Comparison of ENCODE assay signal across 29 cellular contexts in genomic region chr9:109919736-109920408, GRCh38.
DNase-seq lines count a peak whose midpoint lies in the region; ATAC-seq and TF ChIP-seq lines count a peak whose summit lies in the region.
"Had no signal": no experiment of that assay in that cellular context is flagged by ENCODE, and none has a peak within 500 bp of the region (broad histone marks: within the 10 kb centered on the region; RNA-seq: fewer than 3 reads in every experiment).

No MANE protein-coding gene starts in this region.

- RAD21 ChIA-PET in HCT116 (lab: Charles Lee; ENCODE audit: low non-redundant PET in 1 of 2, low total read pairs in 2 of 2, uncharacterized antibody in 2 of 2, unreplicated experiment in 2 of 2): no interaction called here

- TF ChIP-seq CTCF in HCT116 (IDR thresholded peaks at IDR 0.05 in 2 of 3, conservative IDR thresholded peaks at IDR 0.05 in 1 of 3; ENCODE audit: borderline replicate concordance in 1 of 3, insufficient read depth in 1 of 3, low read depth in 2 of 3, low read length in 2 of 3): no peak
- TF ChIP-seq CTCF in SU-DHL-6 (IDR thresholded peaks at IDR 0.05; ENCODE audit: insufficient read depth, low read length, poor library complexity, severe bottlenecking): no peak
- TF ChIP-seq CTCF in nephron progenitor cell (IDR thresholded peaks at IDR 0.05): no peak

- BruUV-seq in HCT116 (replicated peaks; lab: Mats Ljungman, UMichigan): no TSS peak

- H3K36me3 ChIP-seq in HCT116 (ENCODE audit: control insufficient read depth in 1 of 2, insufficient read depth in 2 of 2, low read length in 2 of 2): no peaks in the 10 kb centered on the region
- H3K36me3 ChIP-seq in SU-DHL-6 (ENCODE audit: low read length): no peaks in the 10 kb centered on the region

- H3K4me3 ChIP-seq in HCT116 (replicated peaks in 1 of 2; ENCODE audit: low read depth in 1 of 2, low read length in 2 of 2) (no peak overlapping the region), SU-DHL-6 (ENCODE audit: insufficient read depth, low read length, poor library complexity, severe bottlenecking) (no peak overlapping the region)
- H3K4me3 ChIP-seq: SJCRH30, skin epidermis, testis had no signal

- peaks cover 7% of the 10 kb centered on the region for H3K9me3 Mint-ChIP-seq in T-helper 1 cell treated with Interleukin-12 subunit alpha and Interleukin-12 subunit beta and Interleukin-4 antibody, amounts not matched to agents 30 μg/mL and 1 μg/mL, for 36 hours
- H3K9me3 Mint-ChIP-seq in nephron progenitor cell: no peaks in the 10 kb centered on the region
- H3K9me3 Mint-ChIP-seq: T-cell had no signal

- no peak overlapping the region for H3K4me2 ChIP-seq in HCT116 (ENCODE audit: low read length)
- peak overlapping the region; percentile 80 for H3K4me2 ChIP-seq in SU-DHL-6 (ENCODE audit: low read depth, low read length, poor library complexity, severe bottlenecking)

- H3K27me3 ChIP-seq in HCT116 (ENCODE audit: insufficient read depth, low read length): no peaks in the 10 kb centered on the region
- H3K27me3 ChIP-seq in SU-DHL-6 (ENCODE audit: low read length): no peaks in the 10 kb centered on the region
- H3K27me3 ChIP-seq: SJCRH30, testis had no signal

- H3F3A ChIP-seq in SU-DHL-6 (ENCODE audit: insufficient read depth): peaks cover 55% of the 10 kb centered on the region

- H3K27me3 Mint-ChIP-seq in T-helper 1 cell treated with Interleukin-12 subunit alpha and Interleukin-12 subunit beta and Interleukin-4 antibody, amounts not matched to agents 30 μg/mL and 1 μg/mL, for 36 hours (ENCODE audit: low read depth): no peaks in the 10 kb centered on the region
- peaks cover 5% of the 10 kb centered on the region for H3K27me3 Mint-ChIP-seq in nephron progenitor cell (ENCODE audit: low read depth, poor library complexity)

- H3K9me3 ChIP-seq in HCT116 (ENCODE audit: control insufficient read depth in 1 of 2, insufficient read depth in 1 of 2, low read depth in 1 of 2, low read length in 2 of 2) (no peaks in the 10 kb centered on the region), SU-DHL-6 (ENCODE audit: insufficient read depth, low read length) (no peaks in the 10 kb centered on the region)
- H3K9me3 ChIP-seq: SJCRH30, testis had no signal

- H3K79me2 ChIP-seq in HCT116 (ENCODE audit: insufficient read depth, low read length) (no peaks in the 10 kb centered on the region), SU-DHL-6 (ENCODE audit: insufficient read depth, low read length) (no peaks in the 10 kb centered on the region)
- H3K79me2 ChIP-seq: parathyroid adenoma had no signal

- TF ChIP-seq POLR2A in HCT116 (IDR thresholded peaks at IDR 0.05; ENCODE audit: borderline replicate concordance, extremely low read depth, insufficient read depth, insufficient read length): no peak

- DNase-seq in T-helper 1 cell (no peak), HCT116 (ENCODE audit: low read depth, low spot score) (no peak), nephron progenitor cell (no peak), NCI-H2107 (lab: John Stamatoyannopoulos, UW) (no peak)
- DNase-seq in stimulated activated CD4-positive, alpha-beta T cell treated with anti-CD3 and anti-CD28 coated beads, Interleukin-15, amount 100 ng/mL, for 24 hours: no peak
- DNase-seq: activated CD8-positive, alpha-beta T cell treated with anti-CD3 and anti-CD28 coated beads, Interleukin-2, amount 10 ng/mL, durations not matched to agents 7 days and 5 days; activated gamma-delta T cell treated with Interleukin-2 at 50 U/mL for 16 hours; caudate nucleus; CD4-positive, alpha-beta memory T cell; cortex of kidney; effector memory CD4-positive, alpha-beta T cell; EL; glutamatergic neuron; Karpas-422; left colon; NCI-H1417 treated with DMSO at 0.1 percent for 48 hours; NCI-H2081; NCI-H2227 treated with DMSO at 0.1 percent for 48 hours; NCI-H69; SJCRH30; stimulated activated naive CD4-positive, alpha-beta T cell treated with Interleukin-2 at 50 U/mL for 16 hours; T-cell; testis had no signal

- H3K27ac ChIP-seq in HCT116 (ENCODE audit: low read depth, low read length): no peak overlapping the region
- peak overlapping the region; percentile 99 for H3K27ac ChIP-seq in SU-DHL-6 (ENCODE audit: low read depth, low read length)
- H3K27ac ChIP-seq: epithelial cell of prostate, parathyroid adenoma, SJCRH30, testis had no signal

- H4K20me1 ChIP-seq in HCT116 (ENCODE audit: insufficient read depth): no peaks in the 10 kb centered on the region
- H4K20me1 ChIP-seq in SU-DHL-6 (ENCODE audit: low read depth, low read length): no peaks in the 10 kb centered on the region

- H3K27ac Mint-ChIP-seq in T-helper 1 cell treated with Interleukin-12 subunit alpha and Interleukin-12 subunit beta and Interleukin-4 antibody, amounts not matched to agents 30 μg/mL and 1 μg/mL, for 36 hours: peak overlapping the region; percentile 49
- peak overlapping the region; percentile 55 for H3K27ac Mint-ChIP-seq in nephron progenitor cell

- CTCF ChIA-PET in HCT116 (lab: Charles Lee): no interaction called here

- POLR2A ChIA-PET in HCT116 (lab: Charles Lee): no interaction called here

- no peak overlapping the region for H3K9ac ChIP-seq in HCT116 (ENCODE audit: low read length)
- peak overlapping the region; percentile 69 for H3K9ac ChIP-seq in SU-DHL-6 (ENCODE audit: low read length)
- H3K9ac ChIP-seq: parathyroid adenoma had no signal

- intact Hi-C loops in HCT116 (cut with micrococcal nuclease): no loop called here

- H3K4me1 Mint-ChIP-seq in T-helper 1 cell treated with Interleukin-12 subunit alpha and Interleukin-12 subunit beta and Interleukin-4 antibody, amounts not matched to agents 30 μg/mL and 1 μg/mL, for 36 hours (ENCODE audit: low read depth): peaks cover 41% of the 10 kb centered on the region
- peaks cover 36% of the 10 kb centered on the region for H3K4me1 Mint-ChIP-seq in nephron progenitor cell

- H3K9me2 ChIP-seq in HCT116 (ENCODE audit: insufficient read depth) (no peaks in the 10 kb centered on the region), SU-DHL-6 (replicated peaks; ENCODE audit: insufficient read depth, low read length) (no peaks in the 10 kb centered on the region)

- TF ChIP-seq RAD21 in HCT116 (IDR thresholded peaks at IDR 0.05; ENCODE audit: low read depth): no peak

- peak; percentile 72; the same call in 1 of the 2 replicates for ATAC-seq in HCT116
- ATAC-seq in HG03521 (IDR thresholded peaks at IDR 0.05; ENCODE audit: unreplicated experiment): no peak
- ATAC-seq: activated CD8-positive, alpha-beta T cell treated with anti-CD3 and anti-CD28 coated beads, Interleukin-2, amount 10 ng/mL, durations not matched to agents 7 days and 5 days; left colon; T-cell had no signal

- no peaks in the 10 kb centered on the region for H3K4me1 ChIP-seq in HCT116 (ENCODE audit: control insufficient read depth in 1 of 2, insufficient read depth in 2 of 2, low read length in 2 of 2)
- H3K4me1 ChIP-seq: parathyroid adenoma, testis had no signal

- H2AFZ ChIP-seq in HCT116 (ENCODE audit: low read depth, low read length, poor library complexity, severe bottlenecking) (no peak overlapping the region), SU-DHL-6 (ENCODE audit: low read depth, low read length, severe bottlenecking) (peak overlapping the region; percentile 50)
- H2AFZ ChIP-seq: parathyroid adenoma had no signal

- no peak overlapping the region for H3K4me3 Mint-ChIP-seq in T-helper 1 cell treated with Interleukin-12 subunit alpha and Interleukin-12 subunit beta and Interleukin-4 antibody, amounts not matched to agents 30 μg/mL and 1 μg/mL, for 36 hours
- no peak overlapping the region for H3K4me3 Mint-ChIP-seq in nephron progenitor cell

- peaks cover 15% of the 10 kb centered on the region for H3K36me3 Mint-ChIP-seq in T-helper 1 cell treated with Interleukin-12 subunit alpha and Interleukin-12 subunit beta and Interleukin-4 antibody, amounts not matched to agents 30 μg/mL and 1 μg/mL, for 36 hours (ENCODE audit: low read depth)
- peaks cover 16% of the 10 kb centered on the region for H3K36me3 Mint-ChIP-seq in nephron progenitor cell (ENCODE audit: low read depth)
- H3K36me3 Mint-ChIP-seq: CD4-positive, alpha-beta memory T cell; T-cell had no signal

TF ChIP-seq in HCT116, 20 proteins besides CTCF, POLR2A, EP300 and RAD21 (continues in another document):
- TF ChIP-seq CEBPB (IDR thresholded peaks at IDR 0.05; ENCODE audit: low read depth): no peak
- TF ChIP-seq ZNF274 (IDR thresholded peaks at IDR 0.05; ENCODE audit: low read depth, low read length): no peak
- TF ChIP-seq ELF1 (IDR thresholded peaks at IDR 0.05; ENCODE audit: borderline replicate concordance, low read depth): no peak
- no peak for TF ChIP-seq SIN3A (IDR thresholded peaks at IDR 0.05; ENCODE audit: low read depth)
- TF ChIP-seq JUND (IDR thresholded peaks at IDR 0.05): no peak
- TF ChIP-seq EZH2 (IDR thresholded peaks at IDR 0.05): no peak
- TF ChIP-seq EZH2phosphoT487 (IDR thresholded peaks at IDR 0.05; ENCODE audit: borderline replicate concordance): no peak
- no peak for TF ChIP-seq ZBTB33 (IDR thresholded peaks at IDR 0.05; ENCODE audit: extremely low read depth, insufficient replicate concordance, low read length)
- TF ChIP-seq CBX3 (IDR thresholded peaks at IDR 0.05; ENCODE audit: low read depth): no peak
